22 cellular contexts compared by ENCODE assay signal in genomic region chr16:21088646-21089538, GRCh38.
DNase-seq lines count a peak whose midpoint lies in the region; ATAC-seq, FAIRE-seq and TF ChIP-seq lines count a peak whose summit lies in the region.
"Had no signal": no experiment of that assay in that cellular context is flagged by ENCODE, and none has a peak within 500 bp of the region (broad histone marks: within the 10 kb centered on the region; RNA-seq: fewer than 3 reads in every experiment).

No MANE protein-coding gene starts in this region.

- H3K27ac ChIP-seq in suprapubic skin (no peak overlapping the region), uterus (no peak overlapping the region)
- H3K27ac ChIP-seq: coronary artery, HL-60, KMS-11 had no signal

- no peak for ATAC-seq in HG03565 (IDR thresholded peaks at IDR 0.05; ENCODE audit: unreplicated experiment)
- ATAC-seq: mucosa of descending colon had no signal

- intact Hi-C loops in uterus (cut with DNase I; ENCODE audit: low total_unique reads) = no loop called here

- H3K4me1 ChIP-seq in suprapubic skin (no peaks in the 10 kb centered on the region), uterus (no peaks in the 10 kb centered on the region)

- TF ChIP-seq CTCF in suprapubic skin (IDR thresholded peaks at IDR 0.05) = no peak
- no peak for TF ChIP-seq CTCF in uterus (IDR thresholded peaks at IDR 0.05)

- TF ChIP-seq POLR2A in H54 (IDR thresholded peaks at IDR 0.05; ENCODE audit: low read depth, low read length) = no peak
- TF ChIP-seq POLR2A in suprapubic skin (IDR thresholded peaks at IDR 0.05) = no peak
- TF ChIP-seq POLR2A in uterus (IDR thresholded peaks at IDR 0.05) = no peak

- no peaks in the 10 kb centered on the region for H3K9me3 ChIP-seq in suprapubic skin
- no peaks in the 10 kb centered on the region for H3K9me3 ChIP-seq in uterus
- H3K9me3 ChIP-seq: mucosa of descending colon, thoracic aorta had no signal

- H3K27me3 ChIP-seq in suprapubic skin (no peaks in the 10 kb centered on the region), uterus (no peaks in the 10 kb centered on the region)

- TF ChIP-seq EP300 in suprapubic skin (IDR thresholded peaks at IDR 0.05) = no peak

- WGBS in suprapubic skin = 40% methylated on average over 3 of the region's 3 CpGs

- no peak for DNase-seq in H54 (ENCODE audit: insufficient read length, low spot score)
- DNase-seq in astrocyte of the hippocampus (ENCODE audit: low read depth, low spot score) = peak; percentile 90
- DNase-seq in inferior parietal cortex (ENCODE audit: extremely low spot score) = peak; percentile 34
- no peak for DNase-seq in DMS 273 treated with DMSO at 0.1 percent for 48 hours (lab: John Stamatoyannopoulos, UW)
- DNase-seq in suprapubic skin (ENCODE audit: low spot score in 2 of 2) = no peak
- no peak for DNase-seq in uterus
- DNase-seq: activated CD4-positive, CD25-positive, alpha-beta regulatory T cell treated with anti-CD3 and anti-CD28 coated beads, Interleukin-2, amount 50 U/mL, for 72 hours; activated gamma-delta T cell treated with Interleukin-2 at 50 U/mL for 16 hours; aorta; CD4-positive, alpha-beta memory T cell; kidney; mucosa of descending colon; NCI-H1417; SHP77 treated with DMSO at 0.1 percent for 48 hours; stimulated activated CD4-positive, alpha-beta T cell treated with anti-CD3 and anti-CD28 coated beads, Interleukin-4, amount 100 ng/mL, for 1 hour had no signal

- FAIRE-seq in H54 (lab: Jason Lieb, UNC) = peak; percentile 80
- FAIRE-seq: endothelial cell of umbilical vein, GM12892 had no signal

- no peaks in the 10 kb centered on the region for H3K36me3 ChIP-seq in suprapubic skin
- no peaks in the 10 kb centered on the region for H3K36me3 ChIP-seq in uterus
- H3K36me3 ChIP-seq: thoracic aorta had no signal

- H3K4me3 ChIP-seq in suprapubic skin (no peak overlapping the region), uterus (no peak overlapping the region)
- H3K4me3 ChIP-seq: coronary artery, mucosa of descending colon, thoracic aorta had no signal

Comparison
In these comparisons a context has a peak if more than half of its experiments do, and no peak if none do; other contexts are left out.
1. DNase-seq: peak in astrocyte of the hippocampus (single experiment) and inferior parietal cortex (single experiment); none in H54 (single experiment), DMS 273 treated with DMSO at 0.1 percent for 48 hours (single experiment), suprapubic skin (0 of 2) and uterus (0 of 2).